7 cellular contexts compared by ENCODE assay signal in genomic region chr17:83019376-83019775, GRCh38.
"Had no signal": no experiment of that assay in that cellular context is flagged by ENCODE, and none has a peak within 500 bp of the region (broad histone marks: within the 10 kb centered on the region; RNA-seq: fewer than 3 reads in every experiment).

No MANE protein-coding gene starts in this region.

- H3K9ac ChIP-seq: GM23248 had no signal

- H3K4me3 ChIP-seq: GM23248, K562 had no signal

- H2AFZ ChIP-seq: GM23248 had no signal

- H3K27ac ChIP-seq: GM23248 had no signal

- ATAC-seq: K562 had no signal

- DNase-seq: GM23248, GOT3, H9, HCEC 1CT, IMR-90, KG1 had no signal
